Comparison of ENCODE assay signal across 1 cellular context in the genomic region with DNA sequence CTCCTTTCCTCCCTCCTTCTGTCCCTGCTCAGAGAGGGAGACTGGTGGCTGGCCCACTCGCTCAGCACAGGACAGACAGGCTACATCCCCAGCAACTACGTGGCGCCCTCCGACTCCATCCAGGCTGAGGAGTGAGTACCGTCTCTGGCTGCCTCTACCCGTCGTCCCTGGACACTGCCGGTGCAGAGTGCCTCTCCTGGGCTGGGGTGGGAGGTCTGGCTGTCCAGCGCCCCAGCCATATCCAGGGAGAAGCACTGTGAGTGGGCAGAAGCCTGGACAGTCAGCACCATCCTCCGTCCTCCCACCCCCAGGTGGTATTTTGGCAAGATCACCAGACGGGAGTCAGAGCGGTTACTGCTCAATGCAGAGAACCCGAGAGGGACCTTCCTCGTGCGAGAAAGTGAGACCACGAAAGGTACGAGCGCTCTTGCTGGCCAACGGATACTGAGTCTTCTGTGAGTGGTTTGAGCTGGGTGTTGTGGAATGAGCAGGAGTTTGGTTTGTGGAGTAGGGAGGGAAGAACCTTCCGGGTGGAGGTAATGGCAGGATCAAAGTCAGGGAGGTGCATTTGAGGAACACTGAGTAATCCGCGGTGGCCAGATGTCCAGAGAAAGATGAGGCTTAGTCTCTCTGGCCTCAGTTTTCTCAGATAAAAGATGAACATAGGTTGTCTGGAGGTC.
A peak's percentile ranks its signal among the peaks of the same experiment; 100 is the strongest.
TF ChIP-seq lines count a peak whose summit lies in the region.

No MANE protein-coding gene starts in this region.

TF ChIP-seq in K562, 482 proteins besides CTCF, POLR2A, EP300 and RAD21:
- TF ChIP-seq CBFA2T3 (IDR thresholded peaks at IDR 0.05): peak; percentile 26
- no peak for TF ChIP-seq KAT7 (CRISPR knock-in tag; IDR thresholded peaks at IDR 0.05; ENCODE audit: borderline replicate concordance)
- TF ChIP-seq U2AF2 (optimal IDR thresholded peaks at IDR 0.05; ENCODE audit: low read depth, low read length): no peak
- no peak for TF ChIP-seq SMAD1 (IDR thresholded peaks at IDR 0.05; ENCODE audit: low read depth, low read length, partially characterized antibody)
- TF ChIP-seq TCF3 (CRISPR knock-in tag; IDR thresholded peaks at IDR 0.05): peak; percentile 32; the same call in 1 of the 2 replicates
- TF ChIP-seq, protein P1, sequence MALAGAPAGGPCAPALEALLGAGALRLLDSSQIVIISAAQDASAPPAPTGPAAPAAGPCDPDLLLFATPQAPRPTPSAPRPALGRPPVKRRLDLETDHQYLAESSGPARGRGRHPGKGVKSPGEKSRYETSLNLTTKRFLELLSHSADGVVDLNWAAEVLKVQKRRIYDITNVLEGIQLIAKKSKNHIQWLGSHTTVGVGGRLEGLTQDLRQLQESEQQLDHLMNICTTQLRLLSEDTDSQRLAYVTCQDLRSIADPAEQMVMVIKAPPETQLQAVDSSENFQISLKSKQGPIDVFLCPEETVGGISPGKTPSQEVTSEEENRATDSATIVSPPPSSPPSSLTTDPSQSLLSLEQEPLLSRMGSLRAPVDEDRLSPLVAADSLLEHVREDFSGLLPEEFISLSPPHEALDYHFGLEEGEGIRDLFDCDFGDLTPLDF (CRISPR knock-in tag; IDR thresholded peaks at IDR 0.05): no peak
- TF ChIP-seq, protein P2, sequence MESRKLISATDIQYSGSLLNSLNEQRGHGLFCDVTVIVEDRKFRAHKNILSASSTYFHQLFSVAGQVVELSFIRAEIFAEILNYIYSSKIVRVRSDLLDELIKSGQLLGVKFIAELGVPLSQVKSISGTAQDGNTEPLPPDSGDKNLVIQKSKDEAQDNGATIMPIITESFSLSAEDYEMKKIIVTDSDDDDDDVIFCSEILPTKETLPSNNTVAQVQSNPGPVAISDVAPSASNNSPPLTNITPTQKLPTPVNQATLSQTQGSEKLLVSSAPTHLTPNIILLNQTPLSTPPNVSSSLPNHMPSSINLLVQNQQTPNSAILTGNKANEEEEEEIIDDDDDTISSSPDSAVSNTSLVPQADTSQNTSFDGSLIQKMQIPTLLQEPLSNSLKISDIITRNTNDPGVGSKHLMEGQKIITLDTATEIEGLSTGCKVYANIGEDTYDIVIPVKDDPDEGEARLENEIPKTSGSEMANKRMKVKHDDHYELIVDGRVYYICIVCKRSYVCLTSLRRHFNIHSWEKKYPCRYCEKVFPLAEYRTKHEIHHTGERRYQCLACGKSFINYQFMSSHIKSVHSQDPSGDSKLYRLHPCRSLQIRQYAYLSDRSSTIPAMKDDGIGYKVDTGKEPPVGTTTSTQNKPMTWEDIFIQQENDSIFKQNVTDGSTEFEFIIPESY (CRISPR knock-in tag; IDR thresholded peaks at IDR 0.05): 0 out of 2 replicates have a peak, but pooled peaks have one; percentile 19
- TF ChIP-seq SMAD4 (CRISPR knock-in tag; conservative IDR thresholded peaks at IDR 0.05): no peak
- TF ChIP-seq, protein P3, sequence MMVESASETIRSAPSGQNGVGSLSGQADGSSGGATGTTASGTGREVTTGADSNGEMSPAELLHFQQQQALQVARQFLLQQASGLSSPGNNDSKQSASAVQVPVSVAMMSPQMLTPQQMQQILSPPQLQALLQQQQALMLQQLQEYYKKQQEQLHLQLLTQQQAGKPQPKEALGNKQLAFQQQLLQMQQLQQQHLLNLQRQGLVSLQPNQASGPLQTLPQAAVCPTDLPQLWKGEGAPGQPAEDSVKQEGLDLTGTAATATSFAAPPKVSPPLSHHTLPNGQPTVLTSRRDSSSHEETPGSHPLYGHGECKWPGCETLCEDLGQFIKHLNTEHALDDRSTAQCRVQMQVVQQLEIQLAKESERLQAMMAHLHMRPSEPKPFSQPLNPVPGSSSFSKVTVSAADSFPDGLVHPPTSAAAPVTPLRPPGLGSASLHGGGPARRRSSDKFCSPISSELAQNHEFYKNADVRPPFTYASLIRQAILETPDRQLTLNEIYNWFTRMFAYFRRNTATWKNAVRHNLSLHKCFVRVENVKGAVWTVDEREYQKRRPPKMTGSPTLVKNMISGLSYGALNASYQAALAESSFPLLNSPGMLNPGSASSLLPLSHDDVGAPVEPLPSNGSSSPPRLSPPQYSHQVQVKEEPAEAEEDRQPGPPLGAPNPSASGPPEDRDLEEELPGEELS (CRISPR knock-in tag; IDR thresholded peaks at IDR 0.05; ENCODE audit: borderline replicate concordance): 0 out of 2 replicates have a peak, but pooled peaks have one; percentile 40
